In the genomic region with DNA sequence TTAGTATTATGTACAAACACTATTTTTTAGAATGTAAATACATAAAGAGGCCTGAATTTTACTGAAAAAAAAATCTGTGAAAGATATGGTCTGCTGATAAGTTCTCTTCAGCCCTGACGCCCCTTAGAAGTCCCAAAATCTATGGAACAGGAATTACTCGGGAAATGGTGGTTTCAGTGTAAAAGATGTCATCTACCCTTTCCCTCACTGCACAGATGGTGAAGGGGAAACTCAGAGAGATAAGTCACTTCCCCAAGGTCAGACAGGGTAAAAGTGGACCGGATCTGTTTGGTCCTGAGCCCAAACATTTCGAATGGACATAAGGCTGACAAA, we compare ENCODE assay signal across 8 cellular contexts. TPM values are rescaled to one million over a fixed set of nuclear protein-coding genes. Genes with fewer than 3 reads are reported as not detected.
A peak's percentile ranks its signal among the peaks of the same experiment; 100 is the strongest.
DNase-seq lines count a peak whose midpoint lies in the region; ATAC-seq, FAIRE-seq and TF ChIP-seq lines count a peak whose summit lies in the region.

No MANE protein-coding gene starts in this region.

- POLR2A ChIA-PET in Panc1 (lab: Charles Lee), result no interaction called here

- TF ChIP-seq POLR2A in heart left ventricle (IDR thresholded peaks at IDR 0.05) (no peak), uterus (IDR thresholded peaks at IDR 0.05) (no peak)

- no peaks in the 10 kb centered on the region for H3K36me3 ChIP-seq in heart left ventricle
- no peaks in the 10 kb centered on the region; the same call in none of the 2 replicates for H3K36me3 ChIP-seq in Panc1 (ENCODE audit: control insufficient read depth, insufficient read depth, low read length)
- H3K36me3 ChIP-seq in uterus, result no peaks in the 10 kb centered on the region

- no peak for TF ChIP-seq CTCF in heart left ventricle (IDR thresholded peaks at IDR 0.05)
- no peak for TF ChIP-seq CTCF in Panc1 (IDR thresholded peaks at IDR 0.05)
- no peak for TF ChIP-seq CTCF in uterus (IDR thresholded peaks at IDR 0.05)
- no peak for TF ChIP-seq CTCF in D721Med (IDR thresholded peaks at IDR 0.05; ENCODE audit: insufficient read depth, missing control alignments)

- DNase-seq in heart left ventricle (no peak), cardiac septum (ENCODE audit: low spot score) (no peak), Panc1 (ENCODE audit: low read depth, low spot score) (no peak), uterus (no peak), D721Med (ENCODE audit: insufficient read length, low spot score) (no peak), iPS-NIHi7 (ENCODE audit: extremely low spot score) (no peak)
- DNase-seq in stimulated activated CD8-positive, alpha-beta memory T cell treated with anti-CD3 and anti-CD28 coated beads, Interleukin-4, amount 100 ng/mL, for 48 hours, result no peak

- no peaks in the 10 kb centered on the region for H3K27me3 ChIP-seq in heart left ventricle
- no peaks in the 10 kb centered on the region for H3K27me3 ChIP-seq in Panc1 (ENCODE audit: control insufficient read depth, insufficient read depth, low read length)
- no peaks in the 10 kb centered on the region for H3K27me3 ChIP-seq in uterus

- H3K27ac ChIP-seq in heart left ventricle, result no peak overlapping the region
- H3K27ac ChIP-seq in Panc1 (ENCODE audit: low read length), result peak overlapping the region; percentile 83
- peak overlapping the region; percentile 6 to 21 for H3K27ac ChIP-seq in uterus

- ATAC-seq in heart left ventricle (no peak), Panc1 (no peak)

- H3K4me3 ChIP-seq in heart left ventricle (peak overlapping the region in 10 of 12 donors; percentile 4 to 72 (median 50)), Panc1 (ENCODE audit: low read depth in 2 of 2, low read length in 2 of 2) (peak overlapping the region; percentile 48 to 69), iPS-11a (ENCODE audit: low read depth, low read length) (peak overlapping the region; percentile 13), uterus (peak overlapping the region in 1 of 2 donors; percentile 26)

- intact Hi-C loops in heart left ventricle (cut with DNase I) (loop anchor here in 9 of 10 donors (1.0 to 10.0 kb wide), 13 partner anchors 114 to 374 kb away; a partner anchor contains a TSS), cardiac septum (cut with DNase I) (loop anchor here (5.0 to 10.0 kb wide), 2 partner anchors 141 to 364 kb away; a partner anchor contains a TSS), Panc1 (cut with micrococcal nuclease; ENCODE audit: unreplicated experiment) (loop anchor here (2.0 kb wide), 1 partner anchor 140 kb away; a partner anchor contains a TSS), uterus (cut with DNase I; ENCODE audit: low total_unique reads) (no loop called here)

- 6 to 12% (median 9%) methylated on average over 4 of the region's 4 CpGs for WGBS in heart left ventricle, 4 donors

- no peak for FAIRE-seq in D721Med (lab: Jason Lieb, UNC)

- CTCF ChIA-PET in Panc1 (lab: Charles Lee), result interaction anchor here (0.9 kb wide), 1 partner anchor 141 kb away, joined by 5 read pairs; no protein-coding TSS in a partner anchor

- in situ Hi-C loops in Panc1 (cut with HindIII; ENCODE audit: low pct_unique_long_range_greater_than_20kb, low sequenced_read_pairs), result no loop called here

- no TSS peak for BruUV-seq in Panc1 (replicated peaks; lab: Mats Ljungman, UMichigan)

- no peaks in the 10 kb centered on the region for H3K9me3 ChIP-seq in heart left ventricle
- H3K9me3 ChIP-seq in Panc1 (ENCODE audit: control insufficient read depth, insufficient read depth, low read depth, low read length), result no peaks in the 10 kb centered on the region
- no peaks in the 10 kb centered on the region for H3K9me3 ChIP-seq in uterus

- H3K4me1 ChIP-seq in heart left ventricle (peaks cover 0 to 18% (median 9%) of the 10 kb centered on the region in 12 donors), Panc1 (ENCODE audit: control insufficient read depth, insufficient read depth, low read length) (peaks cover 9% of the 10 kb centered on the region; the same call in 1 of the 2 replicates), uterus (no peaks in the 10 kb centered on the region)

RNA-seq across cellular contexts. Expression of a gene that starts 0.5 kb away (rescaled TPM):
- total RNA-seq in heart left ventricle (1 to 10 TPM in 1 of 9 donors, under 1 TPM in 5, not detected in 3; 0.16 to 4.2 (median 0.36) TPM), cardiac septum (0.22 TPM), Panc1 (2021; ENCODE audit: unreplicated experiment) (22.8 TPM), uterus (10 to 100 TPM in 1 of 4 donors, not detected in 3; 14.1 TPM)
- under 1 TPM; 0.11 to 0.15 TPM for polyA plus RNA-seq in heart left ventricle
- 5.2 TPM for polyA plus RNA-seq in Panc1 (2012; ENCODE audit: insufficient read length)

Comparison
In these comparisons a context has a peak if more than half of its experiments do, and no peak if none do; other contexts are left out.
1. H3K27ac ChIP-seq: peak in Panc1 (single experiment) and uterus (2 of 2); none in heart left ventricle (0 of 12).